Comparison of ENCODE assay signal across 1 cellular context in the genomic region with DNA sequence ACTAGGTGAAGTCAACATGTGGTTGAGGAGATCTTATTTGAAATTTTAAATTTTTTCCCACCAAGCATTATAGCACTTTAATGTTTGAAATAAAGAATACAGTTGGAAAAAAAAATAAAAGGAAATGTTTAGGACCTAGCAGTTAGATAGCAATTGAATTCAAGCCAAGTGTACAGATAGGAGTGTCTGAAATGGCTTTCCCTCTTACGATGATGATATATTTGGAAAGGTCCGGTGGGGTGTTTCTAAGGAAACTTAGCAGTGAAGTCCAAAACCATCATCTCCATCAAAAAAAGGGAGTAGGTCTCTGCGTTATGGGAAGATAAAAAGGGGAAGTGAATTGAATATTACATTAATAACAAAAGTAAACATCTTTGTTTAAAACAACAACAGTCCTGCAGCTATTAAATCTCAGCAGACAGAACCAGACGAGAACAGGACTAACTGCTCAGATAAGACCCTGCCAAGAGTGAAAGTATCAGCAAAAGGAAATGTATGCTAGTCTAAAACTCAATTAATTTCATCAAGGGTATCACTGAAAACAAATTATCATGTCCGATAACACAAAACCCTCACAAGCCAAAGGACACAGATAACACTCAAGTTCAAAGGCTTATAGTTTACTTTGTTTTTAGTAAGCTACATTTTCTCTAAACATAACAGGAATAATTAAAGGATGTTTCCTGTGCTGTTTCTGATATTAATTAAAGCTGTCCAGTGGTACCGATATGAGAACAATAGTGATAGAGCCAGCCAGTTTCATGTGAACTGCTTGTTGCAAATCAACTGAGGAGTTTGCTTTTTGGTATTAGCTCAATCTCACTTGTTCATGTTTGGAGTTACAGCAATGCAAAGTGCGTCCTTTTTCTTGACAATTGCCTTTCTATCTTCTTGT.
TF ChIP-seq lines count a peak whose summit lies in the region.

No MANE protein-coding gene starts in this region.

TF ChIP-seq in WTC11, 78 proteins besides CTCF, POLR2A, EP300 and RAD21 (continued from another document):
- TF ChIP-seq, protein P1, sequence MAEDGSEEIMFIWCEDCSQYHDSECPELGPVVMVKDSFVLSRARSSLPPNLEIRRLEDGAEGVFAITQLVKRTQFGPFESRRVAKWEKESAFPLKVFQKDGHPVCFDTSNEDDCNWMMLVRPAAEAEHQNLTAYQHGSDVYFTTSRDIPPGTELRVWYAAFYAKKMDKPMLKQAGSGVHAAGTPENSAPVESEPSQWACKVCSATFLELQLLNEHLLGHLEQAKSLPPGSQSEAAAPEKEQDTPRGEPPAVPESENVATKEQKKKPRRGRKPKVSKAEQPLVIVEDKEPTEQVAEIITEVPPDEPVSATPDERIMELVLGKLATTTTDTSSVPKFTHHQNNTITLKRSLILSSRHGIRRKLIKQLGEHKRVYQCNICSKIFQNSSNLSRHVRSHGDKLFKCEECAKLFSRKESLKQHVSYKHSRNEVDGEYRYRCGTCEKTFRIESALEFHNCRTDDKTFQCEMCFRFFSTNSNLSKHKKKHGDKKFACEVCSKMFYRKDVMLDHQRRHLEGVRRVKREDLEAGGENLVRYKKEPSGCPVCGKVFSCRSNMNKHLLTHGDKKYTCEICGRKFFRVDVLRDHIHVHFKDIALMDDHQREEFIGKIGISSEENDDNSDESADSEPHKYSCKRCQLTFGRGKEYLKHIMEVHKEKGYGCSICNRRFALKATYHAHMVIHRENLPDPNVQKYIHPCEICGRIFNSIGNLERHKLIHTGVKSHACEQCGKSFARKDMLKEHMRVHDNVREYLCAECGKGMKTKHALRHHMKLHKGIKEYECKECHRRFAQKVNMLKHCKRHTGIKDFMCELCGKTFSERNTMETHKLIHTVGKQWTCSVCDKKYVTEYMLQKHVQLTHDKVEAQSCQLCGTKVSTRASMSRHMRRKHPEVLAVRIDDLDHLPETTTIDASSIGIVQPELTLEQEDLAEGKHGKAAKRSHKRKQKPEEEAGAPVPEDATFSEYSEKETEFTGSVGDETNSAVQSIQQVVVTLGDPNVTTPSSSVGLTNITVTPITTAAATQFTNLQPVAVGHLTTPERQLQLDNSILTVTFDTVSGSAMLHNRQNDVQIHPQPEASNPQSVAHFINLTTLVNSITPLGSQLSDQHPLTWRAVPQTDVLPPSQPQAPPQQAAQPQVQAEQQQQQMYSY (CRISPR knock-in tag; IDR thresholded peaks at IDR 0.05) = no peak
- no peak for TF ChIP-seq ZNF219 (CRISPR knock-in tag; IDR thresholded peaks at IDR 0.05; ENCODE audit: borderline replicate concordance)
- TF ChIP-seq, protein P2, sequence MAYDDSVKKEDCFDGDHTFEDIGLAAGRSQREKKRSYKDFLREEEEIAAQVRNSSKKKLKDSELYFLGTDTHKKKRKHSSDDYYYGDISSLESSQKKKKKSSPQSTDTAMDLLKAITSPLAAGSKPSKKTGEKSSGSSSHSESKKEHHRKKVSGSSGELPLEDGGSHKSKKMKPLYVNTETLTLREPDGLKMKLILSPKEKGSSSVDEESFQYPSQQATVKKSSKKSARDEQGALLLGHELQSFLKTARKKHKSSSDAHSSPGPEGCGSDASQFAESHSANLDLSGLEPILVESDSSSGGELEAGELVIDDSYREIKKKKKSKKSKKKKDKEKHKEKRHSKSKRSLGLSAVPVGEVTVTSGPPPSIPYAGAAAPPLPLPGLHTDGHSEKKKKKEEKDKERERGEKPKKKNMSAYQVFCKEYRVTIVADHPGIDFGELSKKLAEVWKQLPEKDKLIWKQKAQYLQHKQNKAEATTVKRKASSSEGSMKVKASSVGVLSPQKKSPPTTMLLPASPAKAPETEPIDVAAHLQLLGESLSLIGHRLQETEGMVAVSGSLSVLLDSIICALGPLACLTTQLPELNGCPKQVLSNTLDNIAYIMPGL (CRISPR knock-in tag; IDR thresholded peaks at IDR 0.05) = no peak
- no peak for TF ChIP-seq RORB (CRISPR knock-in tag; IDR thresholded peaks at IDR 0.05)
- TF ChIP-seq ZNF138 (CRISPR knock-in tag; conservative IDR thresholded peaks at IDR 0.05) = no peak
- no peak for TF ChIP-seq GABPB1 (CRISPR knock-in tag; IDR thresholded peaks at IDR 0.05)
